Comparison of ENCODE assay signal across 9 cellular contexts in genomic region chr2:170882758-170883157, GRCh38.
"Had no signal": no experiment of that assay in that cellular context is flagged by ENCODE, and none has a peak within 500 bp of the region (broad histone marks: within the 10 kb centered on the region; RNA-seq: fewer than 3 reads in every experiment).

No MANE protein-coding gene starts in this region.

- H3K27ac ChIP-seq: GM23248, HL-60, KMS-11 had no signal

- H3K4me3 ChIP-seq: GM23248, HAP-1 had no signal

- H3K4me2 ChIP-seq: KMS-11 had no signal

- H2AFZ ChIP-seq: GM23248 had no signal

- H3K9me3 ChIP-seq: HAP-1 had no signal

- ATAC-seq: HCT116 had no signal

- H3K4me1 ChIP-seq: HAP-1 had no signal

- H3K36me3 ChIP-seq: HAP-1 had no signal

- DNase-seq: GM23248, GOT3, H7, IMR-90, KBM-7 had no signal

- H3K9ac ChIP-seq: GM23248, KMS-11 had no signal
